ENCODE assay signal across 10 cellular contexts in genomic region chr12:124109760-124110159, GRCh38.
DNase-seq lines count a peak whose midpoint lies in the region; ATAC-seq and TF ChIP-seq lines count a peak whose summit lies in the region.
"Had no signal": no experiment of that assay in that cellular context is flagged by ENCODE, and none has a peak within 500 bp of the region (broad histone marks: within the 10 kb centered on the region; RNA-seq: fewer than 3 reads in every experiment).

No MANE protein-coding gene starts in this region.

- H3K9me3 ChIP-seq in RWPE2 (ENCODE audit: severe bottlenecking), result no peaks in the 10 kb centered on the region

- BruUV-seq in Calu3 (replicated peaks; lab: Mats Ljungman, UMichigan), result no TSS peak

- ATAC-seq in RWPE2 (ENCODE audit: low read depth) (peak; percentile 52; the same call in 2 of the 3 replicates), HG03457 (IDR thresholded peaks at IDR 0.05; ENCODE audit: unreplicated experiment) (no peak)
- no peak for ATAC-seq in naive thymus-derived CD8-positive, alpha-beta T cell

- H3K9me3 Mint-ChIP-seq in Calu3 (ENCODE audit: low read depth, unreplicated experiment), result peaks cover 5% of the 10 kb centered on the region
- peaks cover 0 to 9% (median 0%) of the 10 kb centered on the region in 9 donors for H3K9me3 Mint-ChIP-seq in naive thymus-derived CD8-positive, alpha-beta T cell
- H3K9me3 Mint-ChIP-seq: nephron had no signal

- no peaks in the 10 kb centered on the region for H3K36me3 ChIP-seq in H7 (replicated peaks; ENCODE audit: control insufficient read depth, insufficient read depth, low read length)
- no peaks in the 10 kb centered on the region for H3K36me3 ChIP-seq in RWPE2 (ENCODE audit: low read depth)

- DNase-seq in Calu3 (peak; percentile 18), H7 (peak; percentile 88), RWPE2 (ENCODE audit: low spot score) (no peak), fibroblast of villous mesenchyme (ENCODE audit: low read depth) (peak; percentile 56), NCI-H2196 treated with DMSO at 0.1 percent for 48 hours (lab: John Stamatoyannopoulos, UW; ENCODE audit: unreplicated experiment) (no peak)
- no peak for DNase-seq in activated CD4-positive, CD25-positive, alpha-beta regulatory T cell treated with anti-CD3 and anti-CD28 coated beads, Interleukin-2, amount 50 U/mL, for 72 hours
- DNase-seq in naive thymus-derived CD8-positive, alpha-beta T cell, result no peak

- TF ChIP-seq CTCF in Calu3 (IDR thresholded peaks at IDR 0.05; ENCODE audit: unreplicated experiment) (no peak), RWPE2 (IDR thresholded peaks at IDR 0.05; ENCODE audit: poor library complexity, severe bottlenecking) (no peak), fibroblast of villous mesenchyme (IDR thresholded peaks at IDR 0.05; ENCODE audit: insufficient read depth, low read depth, low read length) (no peak)

- peaks cover 7% of the 10 kb centered on the region for H3K4me1 Mint-ChIP-seq in Calu3 (ENCODE audit: low read depth, unreplicated experiment)
- H3K4me1 Mint-ChIP-seq in naive thymus-derived CD8-positive, alpha-beta T cell, result no peaks in the 10 kb centered on the region

- H3K36me3 Mint-ChIP-seq in Calu3 (ENCODE audit: insufficient read depth, unreplicated experiment), result no peaks in the 10 kb centered on the region
- peaks cover 0 to 4% (median 0%) of the 10 kb centered on the region in 3 donors for H3K36me3 Mint-ChIP-seq in naive thymus-derived CD8-positive, alpha-beta T cell
- H3K36me3 Mint-ChIP-seq: IgD-negative memory B cell had no signal

- H3K4me3 ChIP-seq in H7 (ENCODE audit: insufficient read depth, low read depth, low read length), result no peak overlapping the region
- no peak overlapping the region for H3K4me3 ChIP-seq in RWPE2 (ENCODE audit: severe bottlenecking)
- H3K4me3 ChIP-seq in fibroblast of villous mesenchyme (ENCODE audit: low read depth, low read length), result no peak overlapping the region

- no peak overlapping the region for H3K4me3 Mint-ChIP-seq in Calu3 (ENCODE audit: low read depth, unreplicated experiment)
- H3K4me3 Mint-ChIP-seq in naive thymus-derived CD8-positive, alpha-beta T cell, result no peak overlapping the region
- H3K4me3 Mint-ChIP-seq: IgD-negative memory B cell, nephron had no signal

- no peak overlapping the region for H3K27ac ChIP-seq in RWPE2 (ENCODE audit: poor library complexity, severe bottlenecking)

- CTCF ChIA-PET in Calu3 (lab: Charles Lee), result no interaction called here

- H3K27me3 ChIP-seq in H7 (ENCODE audit: control insufficient read depth, insufficient read depth, low read length), result no peaks in the 10 kb centered on the region
- no peaks in the 10 kb centered on the region for H3K27me3 ChIP-seq in RWPE2 (ENCODE audit: insufficient read depth, poor library complexity, severe bottlenecking)

- POLR2A ChIA-PET in naive thymus-derived CD8-positive, alpha-beta T cell (lab: Charles Lee), result no interaction called here

- intact Hi-C loops in Calu3 (cut with micrococcal nuclease; ENCODE audit: unreplicated experiment), result no loop called here

- H3K27me3 Mint-ChIP-seq in Calu3 (ENCODE audit: unreplicated experiment), result peaks cover 3% of the 10 kb centered on the region
- H3K27me3 Mint-ChIP-seq in naive thymus-derived CD8-positive, alpha-beta T cell, result peaks cover 0 to under 1% (median 0%) of the 10 kb centered on the region in 5 donors
- H3K27me3 Mint-ChIP-seq: IgD-negative memory B cell had no signal

- H3K4me1 ChIP-seq in RWPE2 (ENCODE audit: insufficient read depth, poor library complexity, severe bottlenecking), result no peaks in the 10 kb centered on the region

- H3K27ac Mint-ChIP-seq in Calu3 (ENCODE audit: unreplicated experiment), result no peak overlapping the region
- peak overlapping the region in 1 of 10 donors; percentile 40 for H3K27ac Mint-ChIP-seq in naive thymus-derived CD8-positive, alpha-beta T cell
- H3K27ac Mint-ChIP-seq: IgD-negative memory B cell, nephron had no signal

Comparison
In these comparisons a context has a peak if more than half of its experiments do, and no peak if none do; other contexts are left out.
1. DNase-seq: peak in Calu3 (single experiment), H7 (single experiment) and fibroblast of villous mesenchyme (single experiment); none in RWPE2 (single experiment), NCI-H2196 treated with DMSO at 0.1 percent for 48 hours (single experiment), activated CD4-positive, CD25-positive, alpha-beta regulatory T cell treated with anti-CD3 and anti-CD28 coated beads, Interleukin-2, amount 50 U/mL, for 72 hours (single experiment) and naive thymus-derived CD8-positive, alpha-beta T cell (0 of 10).